Comparison of ENCODE assay signal across 21 cellular contexts in genomic region chr11:1847941-1848639, GRCh38. TPM values are rescaled to one million over a fixed set of nuclear protein-coding genes. Genes with fewer than 3 reads are reported as not detected.
DNase-seq lines count a peak whose midpoint lies in the region; ATAC-seq and TF ChIP-seq lines count a peak whose summit lies in the region.
"Had no signal": no experiment of that assay in that cellular context is flagged by ENCODE, and none has a peak within 500 bp of the region (broad histone marks: within the 10 kb centered on the region; RNA-seq: fewer than 3 reads in every experiment).

No MANE protein-coding gene starts in this region.

- H3K9me3 Mint-ChIP-seq in T-helper 2 cell treated with Interferon-gamma antibody and Interleukin-4, amounts not matched to agents 5 μg/mL and 100 μg/mL, for 36 hours: no peaks in the 10 kb centered on the region

- TF ChIP-seq CTCF in fibroblast of the aortic adventitia (IDR thresholded peaks at IDR 0.05; ENCODE audit: insufficient read depth, low read length) (no peak), neutrophil (IDR thresholded peaks at IDR 0.05) (no peak)

- peak overlapping the region; percentile 100 for H3K27ac ChIP-seq in neutrophil
- H3K27ac ChIP-seq: uterus had no signal

- intact Hi-C loops in cardiac septum (cut with DNase I): no loop called here

- H3K36me3 Mint-ChIP-seq in T-helper 2 cell treated with Interferon-gamma antibody and Interleukin-4, amounts not matched to agents 5 μg/mL and 100 μg/mL, for 36 hours (ENCODE audit: low read depth): peaks cover 3% of the 10 kb centered on the region
- H3K36me3 Mint-ChIP-seq: activated naive CD8-positive, alpha-beta T cell had no signal

- no peaks in the 10 kb centered on the region for H3K27me3 Mint-ChIP-seq in T-helper 2 cell treated with Interferon-gamma antibody and Interleukin-4, amounts not matched to agents 5 μg/mL and 100 μg/mL, for 36 hours (ENCODE audit: low read depth)
- H3K27me3 Mint-ChIP-seq: activated naive CD8-positive, alpha-beta T cell had no signal

- H3K4me3 ChIP-seq in fibroblast of the aortic adventitia (ENCODE audit: low read depth, low read length): no peak overlapping the region
- no peak overlapping the region for H3K4me3 ChIP-seq in neutrophil (ENCODE audit: low read depth in 1 of 2, low read length in 1 of 2)
- H3K4me3 ChIP-seq: left lung, uterus had no signal

- H3K27me3 ChIP-seq in neutrophil: no peaks in the 10 kb centered on the region
- H3K27me3 ChIP-seq: left lung, uterus had no signal

- H3K36me3 ChIP-seq in neutrophil: no peaks in the 10 kb centered on the region
- H3K36me3 ChIP-seq: left lung, uterus had no signal

- no peaks in the 10 kb centered on the region for H3K9me3 ChIP-seq in neutrophil
- H3K9me3 ChIP-seq: left lung, uterus had no signal

- peaks cover 92 to 98% of the 10 kb centered on the region in 2 experiments for H3K4me1 ChIP-seq in neutrophil (ENCODE audit: control insufficient read depth in 1 of 2, insufficient read depth in 1 of 2, low read depth in 1 of 2, low read length in 1 of 2)
- H3K4me1 ChIP-seq: uterus had no signal

- no peak for DNase-seq in T-helper 2 cell treated with Interferon-gamma antibody and Interleukin-4, amounts not matched to agents 5 μg/mL and 100 μg/mL, for 36 hours (ENCODE audit: low spot score)
- DNase-seq in T-helper 2 cell (no peak), MV-4-11 (lab: John Stamatoyannopoulos, UW) (peak; percentile 14), fibroblast of the aortic adventitia (ENCODE audit: low read depth) (peak; percentile 59), AG08396 (ENCODE audit: low spot score) (no peak), cardiac septum (ENCODE audit: low spot score) (no peak)
- DNase-seq: 8988T, DMS53, KG1, NCI-H1694, NCI-H2171 treated with DMSO at 0.1 percent for 48 hours, NCI-H526 treated with DMSO at 0.1 percent for 48 hours, substantia nigra, uterus had no signal

- no peak overlapping the region for H3K4me3 Mint-ChIP-seq in T-helper 2 cell treated with Interferon-gamma antibody and Interleukin-4, amounts not matched to agents 5 μg/mL and 100 μg/mL, for 36 hours
- H3K4me3 Mint-ChIP-seq: activated naive CD8-positive, alpha-beta T cell had no signal

- peaks cover 60% of the 10 kb centered on the region for H3K4me1 Mint-ChIP-seq in T-helper 2 cell treated with Interferon-gamma antibody and Interleukin-4, amounts not matched to agents 5 μg/mL and 100 μg/mL, for 36 hours (ENCODE audit: low read depth)

- peak overlapping the region; percentile 77 for H3K27ac Mint-ChIP-seq in T-helper 2 cell treated with Interferon-gamma antibody and Interleukin-4, amounts not matched to agents 5 μg/mL and 100 μg/mL, for 36 hours

- no peak for ATAC-seq in HG03460 (IDR thresholded peaks at IDR 0.05; ENCODE audit: unreplicated experiment)
- ATAC-seq: left lung, right cardiac atrium had no signal

RNA-seq across cellular contexts. Expression of gene LSP1, which starts 4.8 kb away (rescaled TPM):
- total RNA-seq in fibroblast of the aortic adventitia (ENCODE audit: low replicate concordance): 18.7 and 40.2 TPM in 2 replicates
- total RNA-seq in cardiac septum: 35.1 TPM

RNA-seq across cellular contexts. Expression of gene TNNI2, which starts 9.3 kb away (rescaled TPM):
- not detected in 2 replicates for total RNA-seq in fibroblast of the aortic adventitia (ENCODE audit: low replicate concordance)
- 0.78 TPM for total RNA-seq in cardiac septum
- total RNA-seq: fibroblast of lung, right cardiac atrium had no signal

RNA-seq across cellular contexts. Expression of gene SYT8, which starts 13.3 kb away (rescaled TPM):
- total RNA-seq in fibroblast of the aortic adventitia (ENCODE audit: low replicate concordance) (0.82 TPM in 1 of 2 replicates, not detected in the other), cardiac septum (not detected)
- total RNA-seq: fibroblast of lung, omental fat pad, right cardiac atrium had no signal

RNA-seq across cellular contexts. Expression of gene PRR33, which starts 43.6 kb away (rescaled TPM):
- total RNA-seq in fibroblast of the aortic adventitia (ENCODE audit: low replicate concordance) (not detected in 2 replicates), cardiac septum (0.75 TPM)
- total RNA-seq: fibroblast of lung, left lung, omental fat pad, uterus had no signal

Comparison
In these comparisons a context has a peak if more than half of its experiments do, and no peak if none do; other contexts are left out.
1. DNase-seq: peak in MV-4-11 (single experiment) and fibroblast of the aortic adventitia (single experiment); none in T-helper 2 cell treated with Interferon-gamma antibody and Interleukin-4, amounts not matched to agents 5 μg/mL and 100 μg/mL, for 36 hours (single experiment), T-helper 2 cell (0 of 5), AG08396 (single experiment) and cardiac septum (single experiment).